17 cellular contexts compared by ENCODE assay signal in the genomic region with DNA sequence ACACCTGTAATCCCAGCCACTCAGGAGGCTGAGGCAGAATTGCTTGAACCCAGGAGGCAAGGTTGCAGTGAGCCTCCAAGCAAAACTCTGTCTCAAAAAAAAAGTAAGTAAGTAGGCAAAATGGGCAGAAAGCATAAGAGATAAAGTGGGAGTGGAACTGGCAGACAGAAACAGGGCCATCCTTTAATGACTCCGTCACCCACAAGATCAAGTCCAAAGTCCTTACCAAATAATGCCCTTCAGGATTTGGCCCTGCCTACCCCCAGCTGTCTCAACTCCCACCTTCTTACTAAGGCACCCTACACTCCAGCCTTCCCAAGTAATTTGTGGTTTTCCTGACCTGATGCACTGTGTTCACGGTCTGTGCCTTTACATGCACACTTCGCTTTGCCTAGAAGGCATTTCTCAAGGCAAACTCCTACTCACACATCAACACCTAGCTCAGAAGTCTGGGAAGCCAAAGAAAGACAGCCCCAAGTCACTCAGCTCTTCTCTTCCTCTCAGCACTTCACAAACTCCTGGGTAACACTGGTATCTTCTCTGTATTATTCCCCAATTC. TPM values are rescaled to one million over a fixed set of nuclear protein-coding genes. Genes with fewer than 3 reads are reported as not detected.
DNase-seq lines count a peak whose midpoint lies in the region; ATAC-seq and TF ChIP-seq lines count a peak whose summit lies in the region.
"Had no signal": no experiment of that assay in that cellular context is flagged by ENCODE, and none has a peak within 500 bp of the region (broad histone marks: within the 10 kb centered on the region; RNA-seq: fewer than 3 reads in every experiment).

No MANE protein-coding gene starts in this region.

- CTCF ChIA-PET in activated naive CD4-positive, alpha-beta T cell treated with anti-CD3 and anti-CD28 coated beads, Interleukin-2, amount 10 ng/mL, durations not matched to agents 7 days and 5 days (lab: Charles Lee) = no interaction called here

- POLR2A ChIA-PET in activated naive CD8-positive, alpha-beta T cell treated with anti-CD3 and anti-CD28 coated beads, Interleukin-2, amount 10 ng/mL, durations not matched to agents 7 days and 5 days (lab: Charles Lee) = no interaction called here

- no peaks in the 10 kb centered on the region for H3K27me3 Mint-ChIP-seq in activated naive CD4-positive, alpha-beta T cell treated with anti-CD3 and anti-CD28 coated beads, Interleukin-2, amount 10 ng/mL, durations not matched to agents 7 days and 5 days
- H3K27me3 Mint-ChIP-seq in activated naive CD8-positive, alpha-beta T cell treated with anti-CD3 and anti-CD28 coated beads, Interleukin-2, amount 10 ng/mL, durations not matched to agents 7 days and 5 days = no peaks in the 10 kb centered on the region

- peaks cover 52 to 100% (median 98%) of the 10 kb centered on the region in 6 donors for H3K4me1 ChIP-seq in spleen

- no peak for TF ChIP-seq CTCF in spleen (IDR thresholded peaks at IDR 0.05 in 8 of 11, conservative IDR thresholded peaks at IDR 0.05 in 3 of 11)

- WGBS in spleen, 5 donors = 65 to 91% (median 83%) methylated on average over 3 of the region's 3 CpGs

- no peak for TF ChIP-seq POLR2A in spleen (IDR thresholded peaks at IDR 0.05)

- ATAC-seq in activated naive CD8-positive, alpha-beta T cell treated with anti-CD3 and anti-CD28 coated beads, Interleukin-2, amount 10 ng/mL, durations not matched to agents 7 days and 5 days (ENCODE audit: low read depth) = no peak
- peak; percentile 63 for ATAC-seq in left lobe of liver
- ATAC-seq in HG03196 (IDR thresholded peaks at IDR 0.05; ENCODE audit: unreplicated experiment) = no peak
- ATAC-seq: left cardiac atrium had no signal

- peak overlapping the region; percentile 2 for H3K27ac Mint-ChIP-seq in activated naive CD4-positive, alpha-beta T cell treated with anti-CD3 and anti-CD28 coated beads, Interleukin-2, amount 10 ng/mL, durations not matched to agents 7 days and 5 days
- H3K27ac Mint-ChIP-seq in activated naive CD8-positive, alpha-beta T cell treated with anti-CD3 and anti-CD28 coated beads, Interleukin-2, amount 10 ng/mL, durations not matched to agents 7 days and 5 days = peak overlapping the region; percentile 40

- H3K4me1 Mint-ChIP-seq in activated naive CD4-positive, alpha-beta T cell treated with anti-CD3 and anti-CD28 coated beads, Interleukin-2, amount 10 ng/mL, durations not matched to agents 7 days and 5 days = peaks cover 79% of the 10 kb centered on the region
- peaks cover 66% of the 10 kb centered on the region for H3K4me1 Mint-ChIP-seq in activated naive CD8-positive, alpha-beta T cell treated with anti-CD3 and anti-CD28 coated beads, Interleukin-2, amount 10 ng/mL, durations not matched to agents 7 days and 5 days

- no peak for DNase-seq in activated naive CD4-positive, alpha-beta T cell treated with anti-CD3 and anti-CD28 coated beads, Interleukin-2, amount 10 ng/mL, durations not matched to agents 7 days and 5 days
- no peak for DNase-seq in activated naive CD4-positive, alpha-beta T cell treated with anti-CD3 and anti-CD28 coated beads, Interleukin-2, amount 50 U/mL, for 16 hours
- DNase-seq in activated naive CD8-positive, alpha-beta T cell treated with anti-CD3 and anti-CD28 coated beads, Interleukin-2, amount 10 ng/mL, durations not matched to agents 7 days and 5 days = no peak
- DNase-seq in left lobe of liver (ENCODE audit: low spot score) = no peak
- DNase-seq in spleen = no peak
- DNase-seq in NCI-H82 treated with DMSO at 0.1 percent for 48 hours (lab: John Stamatoyannopoulos, UW; ENCODE audit: unreplicated experiment) = no peak
- no peak for DNase-seq in T-helper 9 cell
- DNase-seq: activated CD4-positive, alpha-beta T cell treated with anti-CD3 and anti-CD28 coated beads for 1 hour; activated naive CD4-positive, alpha-beta T cell; dermis blood vessel endothelial cell; foreskin melanocyte; left cardiac atrium; NCI-H1694; NCI-H82; occipital lobe had no signal

- H3K27ac ChIP-seq in spleen = peak overlapping the region in 7 of 8 donors; percentile 65 to 96 (median 82)
- H3K27ac ChIP-seq: vagina had no signal

- H3K36me3 ChIP-seq in spleen = no peaks in the 10 kb centered on the region
- H3K36me3 ChIP-seq: vagina had no signal

- H3K36me3 Mint-ChIP-seq in activated naive CD4-positive, alpha-beta T cell treated with anti-CD3 and anti-CD28 coated beads, Interleukin-2, amount 10 ng/mL, durations not matched to agents 7 days and 5 days = peaks cover 28% of the 10 kb centered on the region
- peaks cover 22% of the 10 kb centered on the region for H3K36me3 Mint-ChIP-seq in activated naive CD8-positive, alpha-beta T cell treated with anti-CD3 and anti-CD28 coated beads, Interleukin-2, amount 10 ng/mL, durations not matched to agents 7 days and 5 days

- intact Hi-C loops in spleen (cut with DNase I; ENCODE audit: low total_unique reads) = loop anchor here (10.0 kb wide), 1 partner anchor 47 kb away; no protein-coding TSS in a partner anchor

- no peak overlapping the region for H3K4me3 Mint-ChIP-seq in activated naive CD4-positive, alpha-beta T cell treated with anti-CD3 and anti-CD28 coated beads, Interleukin-2, amount 10 ng/mL, durations not matched to agents 7 days and 5 days
- H3K4me3 Mint-ChIP-seq in activated naive CD8-positive, alpha-beta T cell treated with anti-CD3 and anti-CD28 coated beads, Interleukin-2, amount 10 ng/mL, durations not matched to agents 7 days and 5 days = no peak overlapping the region

- peak overlapping the region in 1 of 8 donors; percentile 46 for H3K4me3 ChIP-seq in spleen
- H3K4me3 ChIP-seq: vagina had no signal

- no peaks in the 10 kb centered on the region for H3K27me3 ChIP-seq in spleen (replicated peaks in 1 of 7)
- H3K27me3 ChIP-seq: vagina had no signal

- H3K9me3 Mint-ChIP-seq in activated naive CD4-positive, alpha-beta T cell treated with anti-CD3 and anti-CD28 coated beads, Interleukin-2, amount 10 ng/mL, durations not matched to agents 7 days and 5 days = no peaks in the 10 kb centered on the region
- H3K9me3 Mint-ChIP-seq in activated naive CD8-positive, alpha-beta T cell treated with anti-CD3 and anti-CD28 coated beads, Interleukin-2, amount 10 ng/mL, durations not matched to agents 7 days and 5 days = no peaks in the 10 kb centered on the region

- no peaks in the 10 kb centered on the region for H3K9me3 ChIP-seq in spleen
- H3K9me3 ChIP-seq: vagina had no signal

RNA-seq across cellular contexts. Expression of a gene that starts 6.1 kb away (rescaled TPM):
- total RNA-seq in activated naive CD8-positive, alpha-beta T cell treated with anti-CD3 and anti-CD28 coated beads, Interleukin-2, amount 10 ng/mL, durations not matched to agents 7 days and 5 days = 100 to 1,000 TPM; 126 to 131 TPM
- total RNA-seq in left lobe of liver (54.3 TPM), spleen (100 to 1,000 TPM in 5 of 7 donors, 10 to 100 TPM in 2; 87.0 to 165 (median 131) TPM)
- 10 to 100 TPM; 11.6 to 18.0 (median 15.1) TPM for polyA plus RNA-seq in spleen
